1 cellular context compared by ENCODE assay signal in genomic region chr12:48957141-48958048, GRCh38.
TF ChIP-seq lines count a peak whose summit lies in the region.

ARF3 (minus strand) TSS chr12:48957487; CDS start chr12:48941095, 16,392 bp downstream.

TF ChIP-seq in K562, 482 proteins besides CTCF, POLR2A, EP300 and RAD21 (continued from another document):
- TF ChIP-seq THRA (IDR thresholded peaks at IDR 0.05): no peak
- TF ChIP-seq CBX2 (IDR thresholded peaks at IDR 0.05; ENCODE audit: insufficient read depth, low read length, poor library complexity, severe bottlenecking): no peak
- TF ChIP-seq HMG20A (CRISPR knock-in tag; conservative IDR thresholded peaks at IDR 0.05): no peak
- no peak for TF ChIP-seq IRF9 (tag; IDR thresholded peaks at IDR 0.05)
- no peak for TF ChIP-seq NCOA6 (IDR thresholded peaks at IDR 0.05)
- TF ChIP-seq ZNF436 (CRISPR knock-in tag; IDR thresholded peaks at IDR 0.05): no peak
- peak; percentile 92 for TF ChIP-seq VEZF1 (CRISPR knock-in tag; IDR thresholded peaks at IDR 0.05)
